ENCODE assay signal across 20 cellular contexts in genomic region chr10:103203466-103203865, GRCh38. TPM values are rescaled to one million over a fixed set of nuclear protein-coding genes. Genes with fewer than 3 reads are reported as not detected.
A peak's percentile ranks its signal among the peaks of the same experiment; 100 is the strongest.
DNase-seq lines count a peak whose midpoint lies in the region; ATAC-seq, FAIRE-seq and TF ChIP-seq lines count a peak whose summit lies in the region.
"Had no signal": no experiment of that assay in that cellular context is flagged by ENCODE, and none has a peak within 500 bp of the region (broad histone marks: within the 10 kb centered on the region; RNA-seq: fewer than 3 reads in every experiment).

No MANE protein-coding gene starts in this region.

- H3K4me2 ChIP-seq in HepG2 (ENCODE audit: low read depth, low read length) (no peak overlapping the region), neural cell (ENCODE audit: low read length) (no peak overlapping the region)
- H3K4me2 ChIP-seq: A549 had no signal

- peaks cover 11% of the 10 kb centered on the region for H3K36me3 Mint-ChIP-seq in endodermal cell (ENCODE audit: low read depth)

- TF ChIP-seq RAD21 in HepG2 (CRISPR knock-in tag; IDR thresholded peaks at IDR 0.05), result no peak
- no peak for TF ChIP-seq RAD21 in neural cell (conservative IDR thresholded peaks at IDR 0.05)

- WGBS in HepG2 (ENCODE audit: low lambda C conversion rate), result 88% methylated on average over 3 of the region's 3 CpGs
- WGBS in right lobe of liver (ENCODE audit: insufficient coverage, low coverage, low lambda C conversion rate, missing lambda C conversion rate), result no CpG with 5 or more reads among the region's 3 CpGs
- WGBS in endodermal cell (ENCODE audit: insufficient coverage in 1 of 2, insufficient read length in 1 of 2), 2 experiments, result 95 to 100% methylated on average over 2 to 3 of the region's 3 CpGs
- WGBS in gastroesophageal sphincter (ENCODE audit: low coverage in 1 of 2), 2 donors, result 86% methylated on average over 1 of the region's 3 CpGs; no CpG with 5 or more reads in 1 of the 2 donors

- TF ChIP-seq CTCF in HepG2 (CRISPR knock-in tag; IDR thresholded peaks at IDR 0.05) (no peak), right lobe of liver (IDR thresholded peaks at IDR 0.05) (no peak), endodermal cell (conservative IDR thresholded peaks at IDR 0.05) (no peak), neural cell (IDR thresholded peaks at IDR 0.05; ENCODE audit: poor library complexity, severe bottlenecking) (no peak), gastroesophageal sphincter (IDR thresholded peaks at IDR 0.05) (no peak)

- H3K9me3 ChIP-seq in HepG2 (ENCODE audit: low read length), result no peaks in the 10 kb centered on the region
- no peaks in the 10 kb centered on the region for H3K9me3 ChIP-seq in right lobe of liver
- peaks cover 7% of the 10 kb centered on the region for H3K9me3 ChIP-seq in endodermal cell (ENCODE audit: control insufficient read depth, low read length)
- H3K9me3 ChIP-seq in neural cell (ENCODE audit: low read length), result no peaks in the 10 kb centered on the region
- no peaks in the 10 kb centered on the region for H3K9me3 ChIP-seq in gastroesophageal sphincter
- H3K9me3 ChIP-seq: A549, Caco-2 had no signal

- H3K4me1 Mint-ChIP-seq in endodermal cell, result peaks cover 52% of the 10 kb centered on the region
- H3K4me1 Mint-ChIP-seq: IgD-negative memory B cell had no signal

- no peaks in the 10 kb centered on the region for H3K9me2 ChIP-seq in neural cell (ENCODE audit: insufficient read depth, low read length)

- H3K4me3 Mint-ChIP-seq in endodermal cell, result no peak overlapping the region
- H3K4me3 Mint-ChIP-seq: CD4-positive, alpha-beta T cell; IgD-negative memory B cell had no signal

- no TSS peak for BruUV-seq in HepG2 (replicated peaks; lab: Mats Ljungman, UMichigan)

- CTCF ChIA-PET in HepG2 (lab: Yijun Ruan, JAX; ENCODE audit: low intra/inter-chr PET ratio, low total read pairs), result no interaction called here

- H3F3A ChIP-seq in neural cell (ENCODE audit: insufficient read depth, low read length, poor library complexity, severe bottlenecking), result no peaks in the 10 kb centered on the region

- H4K20me1 ChIP-seq in HepG2 (ENCODE audit: insufficient read depth, low read length) (no peaks in the 10 kb centered on the region), neural cell (ENCODE audit: insufficient read depth) (no peaks in the 10 kb centered on the region)

- POLR2A ChIA-PET in HepG2 (lab: Yijun Ruan, JAX), result interaction anchor here (0.7 to 1.5 kb wide), 4 partner anchors 11 to 807 kb away, joined by 3 to 14 read pairs (median 5); partner anchors contain the start of gene NT5C2

- TF ChIP-seq EP300 in HepG2 (IDR thresholded peaks at IDR 0.05; ENCODE audit: low read depth in 2 of 2, low read length in 2 of 2) (no peak), HepG2 (CRISPR knock-in tag; IDR thresholded peaks at IDR 0.05; ENCODE audit: borderline replicate concordance) (no peak), neural cell (conservative IDR thresholded peaks at IDR 0.05; ENCODE audit: poor library complexity, severe bottlenecking) (no peak), gastroesophageal sphincter (IDR thresholded peaks at IDR 0.05) (no peak)

- H2AFZ ChIP-seq in HepG2 (ENCODE audit: low read length) (no peak overlapping the region), neural cell (ENCODE audit: low read depth, low read length) (no peak overlapping the region)
- H2AFZ ChIP-seq: GM23248 had no signal

- no peak for DNase-seq in HepG2 (ENCODE audit: low spot score)
- DNase-seq in right lobe of liver, result no peak
- DNase-seq in endodermal cell, result peak; percentile 27
- DNase-seq in NCI-H1105 treated with DMSO at 0.1 percent for 48 hours (lab: John Stamatoyannopoulos, UW), result no peak
- DNase-seq: AML-193; Caco-2; CD4-positive, alpha-beta T cell; GM23248; H7 had no signal

- H3K4me1 ChIP-seq in HepG2 (ENCODE audit: insufficient read depth, low read length) (peaks cover 66% of the 10 kb centered on the region), right lobe of liver (peaks cover 0 to 8% (median 0%) of the 10 kb centered on the region in 4 donors), endodermal cell (ENCODE audit: control insufficient read depth, insufficient read depth, low read length) (peaks cover 3% of the 10 kb centered on the region), gastroesophageal sphincter (no peaks in the 10 kb centered on the region)
- H3K4me1 ChIP-seq: Caco-2 had no signal

- intact Hi-C loops in HepG2 (cut with micrococcal nuclease; ENCODE audit: unreplicated experiment), result no loop called here
- intact Hi-C loops in right lobe of liver (cut with DNase I), result no loop called here

- ATAC-seq in HepG2, result no peak
- no peak for ATAC-seq in right lobe of liver
- ATAC-seq in gastroesophageal sphincter, result no peak
- no peak for ATAC-seq in GM21447 (IDR thresholded peaks at IDR 0.05; ENCODE audit: unreplicated experiment)
- ATAC-seq: A549 had no signal

- H3K79me2 ChIP-seq in HepG2 (ENCODE audit: insufficient read depth, low read length) (no peaks in the 10 kb centered on the region), neural cell (replicated peaks; ENCODE audit: insufficient read depth, low read length) (no peaks in the 10 kb centered on the region)

- no peak overlapping the region for H3K9ac ChIP-seq in HepG2 (ENCODE audit: insufficient read depth, low read depth, low read length)
- no peak overlapping the region for H3K9ac ChIP-seq in endodermal cell (ENCODE audit: extremely low read depth, low read length, poor library complexity, severe bottlenecking)
- no peak overlapping the region for H3K9ac ChIP-seq in neural cell (ENCODE audit: low read length)
- H3K9ac ChIP-seq: GM23248 had no signal

- H3K27ac ChIP-seq in HepG2 (ENCODE audit: extremely low read length, insufficient read depth, low read length), result peak overlapping the region; percentile 15
- no peak overlapping the region for H3K27ac ChIP-seq in right lobe of liver
- H3K27ac ChIP-seq in endodermal cell (ENCODE audit: low read depth, low read length), result no peak overlapping the region
- H3K27ac ChIP-seq in neural cell (ENCODE audit: low read length), result peak overlapping the region; percentile 84
- no peak overlapping the region for H3K27ac ChIP-seq in gastroesophageal sphincter
- H3K27ac ChIP-seq: 22Rv1, C4-2B, GM23248 had no signal

- H3K4me3 ChIP-seq in HepG2 (replicated peaks in 1 of 3; ENCODE audit: insufficient read depth in 1 of 3, low read depth in 2 of 3, low read length in 3 of 3), result no peak overlapping the region
- H3K4me3 ChIP-seq in right lobe of liver, result no peak overlapping the region
- H3K4me3 ChIP-seq in endodermal cell (ENCODE audit: low read length), result no peak overlapping the region
- no peak overlapping the region for H3K4me3 ChIP-seq in neural cell (ENCODE audit: low read length)
- H3K4me3 ChIP-seq in gastroesophageal sphincter, result no peak overlapping the region
- H3K4me3 ChIP-seq: A549, GM23248 had no signal

- H3K27me3 ChIP-seq in HepG2 (ENCODE audit: control insufficient read depth in 1 of 2, insufficient read depth in 2 of 2, low read length in 2 of 2) (no peaks in the 10 kb centered on the region), right lobe of liver (no peaks in the 10 kb centered on the region), endodermal cell (ENCODE audit: control insufficient read depth, insufficient read depth, low read length, poor library complexity, severe bottlenecking) (no peaks in the 10 kb centered on the region), neural cell (ENCODE audit: insufficient read depth, low read depth, low read length) (no peaks in the 10 kb centered on the region), gastroesophageal sphincter (no peaks in the 10 kb centered on the region)

- in situ Hi-C loops in HepG2 (cut with HindIII; ENCODE audit: extremely low pct_ligation_motif_present, low pct_unique_long_range_greater_than_20kb), result no loop called here

- no peak overlapping the region for H3K27ac Mint-ChIP-seq in endodermal cell
- H3K27ac Mint-ChIP-seq: CD4-positive, alpha-beta T cell; IgD-negative memory B cell had no signal

- no peaks in the 10 kb centered on the region for H3K27me3 Mint-ChIP-seq in endodermal cell (ENCODE audit: insufficient read depth)
- H3K27me3 Mint-ChIP-seq: CD4-positive, alpha-beta T cell had no signal

- no peak for FAIRE-seq in HepG2 (lab: Jason Lieb, UNC)
- FAIRE-seq: A549, D721Med, G401.6, GM12891, GM19239 had no signal

- TF ChIP-seq POLR2A in HepG2 (IDR thresholded peaks at IDR 0.05; ENCODE audit: insufficient read depth in 1 of 2, low read depth in 2 of 2, low read length in 2 of 2) (no peak), right lobe of liver (IDR thresholded peaks at IDR 0.05) (no peak), gastroesophageal sphincter (IDR thresholded peaks at IDR 0.05) (no peak)

- H3K9me3 Mint-ChIP-seq in endodermal cell, result peaks cover 13% of the 10 kb centered on the region
- H3K9me3 Mint-ChIP-seq: CD4-positive, alpha-beta T cell had no signal

- no peaks in the 10 kb centered on the region for H3K36me3 ChIP-seq in HepG2 (replicated peaks in 1 of 2; ENCODE audit: control insufficient read depth in 1 of 2, insufficient read depth in 2 of 2, low read length in 2 of 2)
- H3K36me3 ChIP-seq in right lobe of liver, result no peaks in the 10 kb centered on the region
- peaks cover 8% of the 10 kb centered on the region for H3K36me3 ChIP-seq in endodermal cell (ENCODE audit: control insufficient read depth, insufficient read depth, low read length)
- H3K36me3 ChIP-seq in neural cell (ENCODE audit: insufficient read depth, low read length), result no peaks in the 10 kb centered on the region
- H3K36me3 ChIP-seq in gastroesophageal sphincter, result no peaks in the 10 kb centered on the region

RNA-seq across cellular contexts. Expression of gene NT5C2, which starts 10.4 kb away (rescaled TPM):
- total RNA-seq in HepG2 (2016; rRNA removed; fragmentation: Illumina TruSeq; extraction: Trizol), result 40.6 and 51.5 TPM in 2 replicates
- total RNA-seq in HepG2 (2016; cell fraction: cytosol; rRNA removed; fragmentation: Illumina TruSeq; extraction: Trizol; ENCODE audit: low read depth), result 14.0 and 14.6 TPM in 2 replicates
- 41.6 and 53.9 TPM in 2 replicates for total RNA-seq in HepG2 (2016; cell fraction: insoluble cytoplasmic fraction; rRNA removed; fragmentation: Illumina TruSeq; extraction: Trizol)
- 20.7 and 21.7 TPM in 2 replicates for total RNA-seq in HepG2 (2016; cell fraction: membrane; rRNA removed; fragmentation: Illumina TruSeq; extraction: Trizol)
- total RNA-seq in HepG2 (2016; cell fraction: nucleus; rRNA removed; fragmentation: Illumina TruSeq; extraction: Trizol), result 45.1 and 47.6 TPM in 2 replicates
- polyA plus RNA-seq in HepG2 (2011; rRNA removed), result 53.3 and 55.2 TPM in 2 replicates
- 31.0 and 44.8 TPM in 2 replicates for polyA plus RNA-seq in HepG2 (2011; cell fraction: cytosol; rRNA removed)
- polyA plus RNA-seq in HepG2 (2011; cell fraction: nucleus; rRNA removed), result 26.5 and 38.0 TPM in 2 replicates
- polyA plus RNA-seq in HepG2 (2012), result 47.1 and 62.0 TPM in 2 replicates
- 4.3 and 4.4 TPM in 2 replicates for polyA plus RNA-seq in HepG2 (2016; cell fraction: cytosol; fragmentation: Illumina TruSeq; extraction: Trizol; ENCODE audit: low read depth)
- 49.2 and 49.9 TPM in 2 replicates for polyA plus RNA-seq in HepG2 (2016; cell fraction: insoluble cytoplasmic fraction; fragmentation: Illumina TruSeq; extraction: Trizol; ENCODE audit: low read depth)
- 12.7 and 13.5 TPM in 2 replicates for polyA plus RNA-seq in HepG2 (2016; cell fraction: membrane; fragmentation: Illumina TruSeq; extraction: Trizol; ENCODE audit: low read depth)
- 51.3 and 57.2 TPM in 2 replicates for polyA plus RNA-seq in HepG2 (2016; cell fraction: nucleus; fragmentation: Illumina TruSeq; extraction: Trizol; ENCODE audit: insufficient read depth, low read depth)
- polyA minus RNA-seq in HepG2 (2011; rRNA and poly(A)+ RNA removed; ENCODE audit: low replicate concordance), result 48.0 and 50.4 TPM in 2 replicates
- polyA minus RNA-seq in HepG2 (2011; cell fraction: cytosol; rRNA and poly(A)+ RNA removed), result 38.7 and 41.0 TPM in 2 replicates
- polyA minus RNA-seq in HepG2 (2011; cell fraction: nucleus; rRNA and poly(A)+ RNA removed), result 71.3 and 106 TPM in 2 replicates
- total RNA-seq in right lobe of liver, result 10 to 100 TPM; 17.3 to 39.2 (median 32.4) TPM
- 100 to 1,000 TPM; 122 to 148 TPM for total RNA-seq in endodermal cell
- polyA plus RNA-seq in endodermal cell (2013, experiment 1 of 2), result 61.6 TPM
- 58.6 TPM for polyA plus RNA-seq in endodermal cell (2013, experiment 2 of 2)
- polyA plus RNA-seq in neural cell, result 187 and 190 TPM in 2 replicates
- polyA minus RNA-seq in neural cell, result 192 and 204 TPM in 2 replicates
- 10 to 100 TPM; 63.4 to 71.9 (median 71.1) TPM for total RNA-seq in gastroesophageal sphincter

RNA-seq across cellular contexts. Expression of gene RPEL1, which starts 42.2 kb away (rescaled TPM):
- total RNA-seq in HepG2 (2016; rRNA removed; fragmentation: Illumina TruSeq; extraction: Trizol), result 0.04 and 0.10 TPM in 2 replicates
- not detected in 2 replicates for total RNA-seq in HepG2 (2016; cell fraction: cytosol; rRNA removed; fragmentation: Illumina TruSeq; extraction: Trizol; ENCODE audit: low read depth)
- total RNA-seq in HepG2 (2016; cell fraction: insoluble cytoplasmic fraction; rRNA removed; fragmentation: Illumina TruSeq; extraction: Trizol), result 0.04 TPM in 1 of 2 replicates, not detected in the other
- total RNA-seq in HepG2 (2016; cell fraction: membrane; rRNA removed; fragmentation: Illumina TruSeq; extraction: Trizol), result not detected in 2 replicates
- total RNA-seq in HepG2 (2016; cell fraction: nucleus; rRNA removed; fragmentation: Illumina TruSeq; extraction: Trizol), result not detected in 2 replicates
- 0.07 and 0.10 TPM in 2 replicates for polyA plus RNA-seq in HepG2 (2011; rRNA removed)
- polyA plus RNA-seq in HepG2 (2011; cell fraction: cytosol; rRNA removed), result 0.10 and 0.23 TPM in 2 replicates
- polyA plus RNA-seq in HepG2 (2011; cell fraction: nucleus; rRNA removed), result 0.10 and 0.14 TPM in 2 replicates
- 0.20 and 0.24 TPM in 2 replicates for polyA plus RNA-seq in HepG2 (2012)
- not detected in 2 replicates for polyA plus RNA-seq in HepG2 (2016; cell fraction: cytosol; fragmentation: Illumina TruSeq; extraction: Trizol; ENCODE audit: low read depth)
- 0.19 TPM in 1 of 2 replicates, not detected in the other for polyA plus RNA-seq in HepG2 (2016; cell fraction: insoluble cytoplasmic fraction; fragmentation: Illumina TruSeq; extraction: Trizol; ENCODE audit: low read depth)
- polyA plus RNA-seq in HepG2 (2016; cell fraction: membrane; fragmentation: Illumina TruSeq; extraction: Trizol; ENCODE audit: low read depth), result not detected in 2 replicates
- polyA plus RNA-seq in HepG2 (2016; cell fraction: nucleus; fragmentation: Illumina TruSeq; extraction: Trizol; ENCODE audit: insufficient read depth, low read depth), result not detected in 2 replicates
- polyA minus RNA-seq in HepG2 (2011; rRNA and poly(A)+ RNA removed; ENCODE audit: low replicate concordance), result 0.20 and 0.37 TPM in 2 replicates
- not detected in 2 replicates for polyA minus RNA-seq in HepG2 (2011; cell fraction: cytosol; rRNA and poly(A)+ RNA removed)
- not detected in 2 replicates for polyA minus RNA-seq in HepG2 (2011; cell fraction: nucleus; rRNA and poly(A)+ RNA removed)
- total RNA-seq in right lobe of liver, result not detected
- not detected for total RNA-seq in endodermal cell
- polyA plus RNA-seq in endodermal cell (2013, experiment 1 of 2), result not detected
- polyA plus RNA-seq in endodermal cell (2013, experiment 2 of 2), result not detected
- not detected in 2 replicates for polyA plus RNA-seq in neural cell
- polyA minus RNA-seq in neural cell, result not detected in 2 replicates
- not detected for total RNA-seq in gastroesophageal sphincter
- total RNA-seq: Caco-2; CD4-positive, alpha-beta T cell; GM23248; H7 had no signal
- polyA plus RNA-seq: IgD-negative memory B cell had no signal

Comparison
In these comparisons a context has a peak if more than half of its experiments do, and no peak if none do; other contexts are left out.
1. H3K27ac ChIP-seq: peak in HepG2 (single experiment) and neural cell (single experiment); none in right lobe of liver (0 of 3), endodermal cell (single experiment) and gastroesophageal sphincter (0 of 4).